ENCODE assay signal across 9 cellular contexts in the genomic region with DNA sequence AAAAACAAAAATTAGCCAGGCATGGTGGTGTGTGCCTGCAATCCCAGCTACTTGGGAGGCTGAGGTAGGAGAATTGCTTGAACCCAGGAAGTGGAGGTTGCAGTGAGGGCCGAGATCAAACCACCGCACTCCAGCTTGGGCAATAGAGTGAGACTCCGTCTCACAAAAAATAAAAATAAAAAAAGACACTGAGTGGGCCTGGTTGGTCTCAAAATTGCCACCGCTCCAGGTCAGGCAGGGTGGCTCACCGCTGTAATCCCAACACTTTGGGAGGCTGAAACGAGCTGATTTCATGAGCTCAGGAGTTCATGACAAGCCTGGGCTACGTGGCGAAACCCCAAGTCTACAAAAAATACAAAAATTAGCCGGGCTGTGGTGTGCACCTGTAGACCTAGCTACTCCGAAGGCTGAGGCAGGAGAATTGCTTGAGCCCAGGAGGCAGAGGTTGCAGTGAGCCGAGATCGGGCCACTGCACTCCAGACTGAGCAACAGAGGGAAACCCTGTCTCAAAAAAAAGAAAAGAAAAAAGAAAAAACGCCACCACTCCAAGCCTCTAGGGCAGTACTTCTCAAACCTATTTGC. TPM values are rescaled to one million over a fixed set of nuclear protein-coding genes. Genes with fewer than 3 reads are reported as not detected.
DNase-seq lines count a peak whose midpoint lies in the region; ATAC-seq and TF ChIP-seq lines count a peak whose summit lies in the region.
"Had no signal": no experiment of that assay in that cellular context is flagged by ENCODE, and none has a peak within 500 bp of the region (broad histone marks: within the 10 kb centered on the region; RNA-seq: fewer than 3 reads in every experiment).

No MANE protein-coding gene starts in this region.

- POLR2A ChIA-PET in activated naive CD8-positive, alpha-beta T cell treated with anti-CD3 and anti-CD28 coated beads, Interleukin-2, amount 10 ng/mL, durations not matched to agents 7 days and 5 days (lab: Charles Lee): interaction anchor here (1.0 to 8.2 kb wide), 13 partner anchors 11 to 798 kb away, joined by 3 to 407 read pairs (median 4); a partner anchor contains a TSS

- H3K9me3 ChIP-seq in right lobe of liver (no peaks in the 10 kb centered on the region), testis (no peaks in the 10 kb centered on the region), HAP-1 (no peaks in the 10 kb centered on the region)

- 69% methylated on average over 11 of the region's 13 CpGs for WGBS in right lobe of liver (ENCODE audit: insufficient coverage, low coverage, low lambda C conversion rate, missing lambda C conversion rate)
- 56 to 60% methylated on average over 12 to 13 of the region's 13 CpGs for WGBS in testis, 2 donors

- no peak for TF ChIP-seq POLR2A in right lobe of liver (IDR thresholded peaks at IDR 0.05)
- no peak for TF ChIP-seq POLR2A in testis (IDR thresholded peaks at IDR 0.05)

- in situ Hi-C loops in HAP-1 (cut with MboI; ENCODE audit: low sequenced_read_pairs): loop anchor here (5.0 kb wide), 1 partner anchor 74 kb away; no protein-coding TSS in a partner anchor

- H3K4me1 ChIP-seq in right lobe of liver: no peaks in the 10 kb centered on the region
- H3K4me1 ChIP-seq in testis: peaks cover 19% of the 10 kb centered on the region
- H3K4me1 ChIP-seq in HAP-1: peaks cover 14% of the 10 kb centered on the region

- peak overlapping the region; percentile 97 for H3K4me3 Mint-ChIP-seq in activated naive CD8-positive, alpha-beta T cell treated with anti-CD3 and anti-CD28 coated beads, Interleukin-2, amount 10 ng/mL, durations not matched to agents 7 days and 5 days

- TF ChIP-seq CTCF in right lobe of liver (IDR thresholded peaks at IDR 0.05): no peak
- no peak for TF ChIP-seq CTCF in testis (IDR thresholded peaks at IDR 0.05)

- H3K36me3 Mint-ChIP-seq in activated naive CD8-positive, alpha-beta T cell treated with anti-CD3 and anti-CD28 coated beads, Interleukin-2, amount 10 ng/mL, durations not matched to agents 7 days and 5 days: peaks cover 36% of the 10 kb centered on the region

- H3K4me3 ChIP-seq in right lobe of liver: peak overlapping the region in 2 of 3 donors; percentile 55 to 87
- H3K4me3 ChIP-seq in testis: peak overlapping the region in 1 of 2 donors; percentile 87
- H3K4me3 ChIP-seq in HAP-1: no peak overlapping the region

- peak; percentile 64 for DNase-seq in activated effector memory CD4-positive, alpha-beta T cell treated with anti-CD3 and anti-CD28 coated beads, Interleukin-2, amount 50 U/mL, for 16 hours
- DNase-seq in activated effector memory CD4-positive, alpha-beta T cell treated with Interleukin-2 at 50 U/mL for 16 hours: no peak
- no peak for DNase-seq in activated naive CD8-positive, alpha-beta T cell treated with anti-CD3 and anti-CD28 coated beads, Interleukin-2, amount 10 ng/mL, durations not matched to agents 7 days and 5 days
- no peak for DNase-seq in right lobe of liver
- no peak for DNase-seq in testis
- no peak for DNase-seq in HAP-1 (ENCODE audit: low spot score in 2 of 2)
- DNase-seq in EL: no peak
- DNase-seq in posterior cingulate gyrus: no peak

- intact Hi-C loops in right lobe of liver (cut with DNase I): no loop called here
- intact Hi-C loops in testis (cut with DNase I; ENCODE audit: low total_unique reads): loop anchor here (5.0 kb wide), 1 partner anchor 79 kb away; no protein-coding TSS in a partner anchor
- intact Hi-C loops in posterior cingulate gyrus (cut with DNase I): loop anchor here (5.0 to 10.0 kb wide), 3 partner anchors 34 to 274 kb away; a partner anchor contains a TSS

- H3K27me3 ChIP-seq in right lobe of liver (no peaks in the 10 kb centered on the region), testis (no peaks in the 10 kb centered on the region), HAP-1 (ENCODE audit: low read depth) (no peaks in the 10 kb centered on the region)

- peaks cover 35% of the 10 kb centered on the region for H3K4me1 Mint-ChIP-seq in activated naive CD8-positive, alpha-beta T cell treated with anti-CD3 and anti-CD28 coated beads, Interleukin-2, amount 10 ng/mL, durations not matched to agents 7 days and 5 days

- H3K9me3 Mint-ChIP-seq in activated naive CD8-positive, alpha-beta T cell treated with anti-CD3 and anti-CD28 coated beads, Interleukin-2, amount 10 ng/mL, durations not matched to agents 7 days and 5 days: no peaks in the 10 kb centered on the region

- ATAC-seq in activated naive CD8-positive, alpha-beta T cell treated with anti-CD3 and anti-CD28 coated beads, Interleukin-2, amount 10 ng/mL, durations not matched to agents 7 days and 5 days (ENCODE audit: low read depth): no peak
- ATAC-seq in right lobe of liver: no peak

- peak overlapping the region in 2 of 3 donors; percentile 73 to 82 for H3K27ac ChIP-seq in right lobe of liver
- peak overlapping the region; percentile 45 to 56 for H3K27ac ChIP-seq in testis

- H3K27ac Mint-ChIP-seq in activated naive CD8-positive, alpha-beta T cell treated with anti-CD3 and anti-CD28 coated beads, Interleukin-2, amount 10 ng/mL, durations not matched to agents 7 days and 5 days: peak overlapping the region; percentile 94

- peaks cover 4% of the 10 kb centered on the region for H3K27me3 Mint-ChIP-seq in activated naive CD8-positive, alpha-beta T cell treated with anti-CD3 and anti-CD28 coated beads, Interleukin-2, amount 10 ng/mL, durations not matched to agents 7 days and 5 days

- H3K36me3 ChIP-seq in right lobe of liver (no peaks in the 10 kb centered on the region), testis (ENCODE audit: low read depth, missing control alignments) (no peaks in the 10 kb centered on the region), HAP-1 (replicated peaks) (no peaks in the 10 kb centered on the region)

RNA-seq across cellular contexts. Expression of a gene that starts 1.8 kb away (rescaled TPM):
- total RNA-seq in activated naive CD8-positive, alpha-beta T cell treated with anti-CD3 and anti-CD28 coated beads, Interleukin-2, amount 10 ng/mL, durations not matched to agents 7 days and 5 days: 100 to 1,000 TPM; 319 to 320 TPM
- 10 to 100 TPM in 2 of 6 experiments, 1 to 10 TPM in 4; 6.9 to 27.4 (median 9.0) TPM for total RNA-seq in right lobe of liver
- 100 to 1,000 TPM; 142 to 148 TPM for total RNA-seq in testis
- 48.8 TPM for polyA plus RNA-seq in testis (ENCODE audit: insufficient read depth, low read depth, low replicate concordance)

RNA-seq across cellular contexts. Expression of a gene that starts 7.8 kb away (rescaled TPM):
- not detected for total RNA-seq in activated naive CD8-positive, alpha-beta T cell treated with anti-CD3 and anti-CD28 coated beads, Interleukin-2, amount 10 ng/mL, durations not matched to agents 7 days and 5 days
- total RNA-seq in right lobe of liver (not detected), testis (1 to 10 TPM; 5.5 to 5.7 TPM)
- polyA plus RNA-seq in testis (ENCODE audit: insufficient read depth, low read depth, low replicate concordance): 11.7 TPM
- total RNA-seq: LHCN-M2 had no signal

Comparison
In these comparisons a context has a peak if more than half of its experiments do, and no peak if none do; other contexts are left out.
1. RNA of a gene that starts 1.8 kb away (total RNA-seq): 319 to 320 TPM in activated naive CD8-positive, alpha-beta T cell treated with anti-CD3 and anti-CD28 coated beads, Interleukin-2, amount 10 ng/mL, durations not matched to agents 7 days and 5 days and 142 to 148 TPM in testis; 6.9 to 27.4 TPM in right lobe of liver; every median in the first group is over 4 times any median in the second.
2. RNA of a gene that starts 7.8 kb away (total RNA-seq): 5.5 to 5.7 TPM in testis; not detected in activated naive CD8-positive, alpha-beta T cell treated with anti-CD3 and anti-CD28 coated beads, Interleukin-2, amount 10 ng/mL, durations not matched to agents 7 days and 5 days and not detected in right lobe of liver; every median in the first group is over 4 times any median in the second.
3. intact Hi-C loops: an anchor here in testis (5.0 kb wide) and posterior cingulate gyrus (5.0 to 10.0 kb wide); none called in right lobe of liver.